21 cellular contexts compared by ENCODE assay signal in the genomic region with DNA sequence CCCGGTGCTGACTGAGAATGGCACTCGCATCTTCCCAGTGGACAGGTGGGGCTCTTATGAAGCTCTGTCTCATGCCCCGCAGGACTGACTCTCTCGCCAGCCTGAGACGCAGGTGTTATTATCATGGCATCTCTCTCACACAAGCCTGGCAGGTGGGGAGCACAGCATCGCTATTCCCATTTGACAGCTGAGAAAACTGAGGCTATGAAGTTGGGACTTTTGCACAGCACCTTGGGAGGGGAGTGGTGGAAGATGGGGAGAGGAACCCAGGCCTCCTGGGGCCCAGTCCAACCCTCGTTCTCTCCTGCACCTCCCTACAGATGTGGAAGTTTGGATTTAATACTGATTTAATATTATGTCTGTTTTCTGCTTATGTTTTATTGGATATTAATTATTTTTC. TPM values are rescaled to one million over a fixed set of nuclear protein-coding genes. Genes with fewer than 3 reads are reported as not detected.
A peak's percentile ranks its signal among the peaks of the same experiment; 100 is the strongest.
DNase-seq lines count a peak whose midpoint lies in the region; ATAC-seq, FAIRE-seq and TF ChIP-seq lines count a peak whose summit lies in the region.
"Had no signal": no experiment of that assay in that cellular context is flagged by ENCODE, and none has a peak within 500 bp of the region (broad histone marks: within the 10 kb centered on the region; RNA-seq: fewer than 3 reads in every experiment).

No MANE protein-coding gene starts in this region.

- H3K9me1 ChIP-seq in K562 (ENCODE audit: control insufficient read depth, insufficient read depth, low read length), result no peaks in the 10 kb centered on the region

- no peaks in the 10 kb centered on the region for H3K79me2 ChIP-seq in K562 (ENCODE audit: control insufficient read depth, insufficient read depth, low read length)

- in situ Hi-C loops in K562 (cut with MboI) (no loop called here), gastrocnemius medialis (cut with MboI; ENCODE audit: low sequenced_read_pairs in 4 of 4) (loop anchor here in 1 of 4 donors (25.0 kb wide), 1 partner anchor 192 kb away; no protein-coding TSS in a partner anchor)

- intact Hi-C loops in K562 (cut with micrococcal nuclease) (no loop called here), gastrocnemius medialis (cut with DNase I; ENCODE audit: low total_unique reads) (no loop called here)

- H2AFZ ChIP-seq in K562 (ENCODE audit: low read depth, low read length), result no peak overlapping the region
- H2AFZ ChIP-seq: GM23338 had no signal

- H4K20me1 ChIP-seq in K562 (replicated peaks; ENCODE audit: control insufficient read depth, insufficient read depth, low read length), result peaks cover 17% of the 10 kb centered on the region

- H3K27ac ChIP-seq in Peyer's patch, result no peak overlapping the region
- no peak overlapping the region for H3K27ac ChIP-seq in K562 (ENCODE audit: extremely low read depth, low read depth, low read length)
- H3K27ac ChIP-seq in gastrocnemius medialis, result peak overlapping the region; percentile 92 to 100 (median 93)
- no peak overlapping the region for H3K27ac ChIP-seq in foreskin keratinocyte
- H3K27ac ChIP-seq: A549 had no signal

- no peaks in the 10 kb centered on the region for H3K36me3 ChIP-seq in Peyer's patch
- no peaks in the 10 kb centered on the region for H3K36me3 ChIP-seq in K562 (ENCODE audit: control insufficient read depth, insufficient read depth, low read length)
- H3K36me3 ChIP-seq in gastrocnemius medialis, result no peaks in the 10 kb centered on the region

- H3K27me3 ChIP-seq in Peyer's patch (no peaks in the 10 kb centered on the region), K562 (ENCODE audit: control insufficient read depth in 2 of 2, insufficient read depth in 2 of 2, low read length in 2 of 2) (peaks cover 30 to 83% of the 10 kb centered on the region in 2 experiments), gastrocnemius medialis (no peaks in the 10 kb centered on the region), foreskin keratinocyte (peaks cover 88% of the 10 kb centered on the region)

- DNase-seq in Peyer's patch (peak in 2 of 3 donors; percentile 1 to 32), K562 (ENCODE audit: extremely low read depth in 1 of 4, low spot score in 3 of 4) (no peak), myocyte (ENCODE audit: low read depth) (peak; percentile 32), gastrocnemius medialis (peak in 1 of 2 donors; percentile 13), foreskin keratinocyte (no peak), hepatic stellate cell (ENCODE audit: low spot score) (no peak), HuH-7.5 (ENCODE audit: low spot score) (no peak)
- DNase-seq: CD8-positive, alpha-beta T cell; COR-L47; DMS153; DND-41; GDM1; H7 had no signal

- no peak overlapping the region for H3K9ac ChIP-seq in K562 (ENCODE audit: insufficient read depth in 1 of 2, low read depth in 2 of 2, low read length in 2 of 2)

- TF ChIP-seq RAD21 in K562 (CRISPR knock-in tag; conservative IDR thresholded peaks at IDR 0.05 in 1 of 2, IDR thresholded peaks at IDR 0.05 in 1 of 2), result no peak

- no peaks in the 10 kb centered on the region for H3K4me1 ChIP-seq in Peyer's patch
- peaks cover 0 to 7% of the 10 kb centered on the region in 2 experiments; a peak in 2 of 5 replicates for H3K4me1 ChIP-seq in K562 (replicated peaks in 1 of 2; ENCODE audit: control insufficient read depth in 2 of 2, insufficient read depth in 2 of 2, low read length in 2 of 2)
- H3K4me1 ChIP-seq in gastrocnemius medialis, result peaks cover 59 to 80% of the 10 kb centered on the region in 2 donors
- no peaks in the 10 kb centered on the region for H3K4me1 ChIP-seq in foreskin keratinocyte

- ATAC-seq in K562, result no peak
- no peak for ATAC-seq in gastrocnemius medialis
- no peak for ATAC-seq in foreskin keratinocyte
- no peak for ATAC-seq in HG02852 (IDR thresholded peaks at IDR 0.05; ENCODE audit: unreplicated experiment)
- ATAC-seq: A549; CD8-positive, alpha-beta T cell; GM23338 had no signal

- TF ChIP-seq CTCF in Peyer's patch (IDR thresholded peaks at IDR 0.05) (no peak), K562 (IDR thresholded peaks at IDR 0.05 in 2 of 3, conservative IDR thresholded peaks at IDR 0.05 in 1 of 3; ENCODE audit: insufficient read depth in 2 of 3, low read depth in 1 of 3, low read length in 3 of 3) (no peak), gastrocnemius medialis (IDR thresholded peaks at IDR 0.05 in 4 of 5, conservative IDR thresholded peaks at IDR 0.05 in 1 of 5) (no peak), foreskin keratinocyte (conservative IDR thresholded peaks at IDR 0.05) (no peak)

- TF ChIP-seq EP300 in K562 (IDR thresholded peaks at IDR 0.05; ENCODE audit: low read length), result no peak

- FAIRE-seq in K562 (lab: Jason Lieb, UNC), result no peak
- FAIRE-seq: A549, D721Med, GM12892, HTR-8/SVneo had no signal

- H3K4me3 ChIP-seq in Peyer's patch, result no peak overlapping the region
- H3K4me3 ChIP-seq in K562, result no peak overlapping the region
- H3K4me3 ChIP-seq in gastrocnemius medialis, result peak overlapping the region; percentile 52 to 63 (median 56)
- H3K4me3 ChIP-seq: A549, GM23338 had no signal

- CTCF ChIA-PET in K562 (lab: Yijun Ruan, JAX; ENCODE audit: low intra/inter-chr PET ratio), result no interaction called here

- no peak overlapping the region for H3K4me2 ChIP-seq in K562 (ENCODE audit: insufficient read depth, low read length)
- H3K4me2 ChIP-seq: A549, GM23338 had no signal

- TF ChIP-seq POLR2A in Peyer's patch (IDR thresholded peaks at IDR 0.05) (no peak), K562 (conservative IDR thresholded peaks at IDR 0.05) (no peak), gastrocnemius medialis (IDR thresholded peaks at IDR 0.05) (no peak)

- WGBS in K562 (ENCODE audit: insufficient coverage, low coverage, missing lambda C conversion rate), result 0% methylated on average over 7 of the region's 7 CpGs

- no peaks in the 10 kb centered on the region for H3K9me3 ChIP-seq in Peyer's patch
- H3K9me3 ChIP-seq in K562 (replicated peaks; ENCODE audit: control insufficient read depth, insufficient read depth, low read depth, low read length), result no peaks in the 10 kb centered on the region
- no peaks in the 10 kb centered on the region for H3K9me3 ChIP-seq in gastrocnemius medialis
- H3K9me3 ChIP-seq: A549 had no signal

- POLR2A ChIA-PET in K562 (lab: Yijun Ruan, JAX), result no interaction called here

- BruUV-seq in K562 (replicated peaks; lab: Mats Ljungman, UMichigan), result no TSS peak

TF ChIP-seq in K562, 482 proteins besides CTCF, POLR2A, EP300 and RAD21:
- TF ChIP-seq ZBTB7A (IDR thresholded peaks at IDR 0.05; ENCODE audit: borderline replicate concordance, control insufficient read depth, low read depth, low read length), result no peak
- peak; percentile 57 for TF ChIP-seq RBM25 (IDR thresholded peaks at IDR 0.05; ENCODE audit: low read depth, low read length, severe bottlenecking)

RNA-seq across cellular contexts. Expression of a gene that starts 9.0 kb away (rescaled TPM):
- total RNA-seq in Peyer's patch (not detected), K562 (2014; rRNA removed) (not detected in 2 replicates), K562 (2014; rRNA removed; fragmentation: Illumina TruSeq; extraction: Trizol) (not detected in 2 replicates), K562 (2015; rRNA removed; fragmentation: Illumina TruSeq; extraction: Trizol) (not detected in 2 replicates), K562 (2021) (not detected in 2 replicates), myocyte (not detected in 2 replicates), gastrocnemius medialis (under 1 TPM in 2 of 4 donors, not detected in 2; 0.62 to 0.85 TPM), foreskin keratinocyte (not detected in 2 replicates)
- total RNA-seq in K562 (2011; cell fraction: chromatin; rRNA removed; ENCODE audit: low replicate concordance), result not detected in 2 replicates
- total RNA-seq in K562 (2011; cell fraction: nucleolus; rRNA removed), result not detected in 2 replicates
- not detected in 2 replicates for total RNA-seq in K562 (2011; cell fraction: nucleoplasm; rRNA removed)
- polyA plus RNA-seq in K562 (2011; rRNA removed) (not detected in 2 replicates), K562 (2014; fragmentation: Illumina TruSeq; extraction: Trizol) (not detected in 2 replicates), K562 (2014; fragmentation: Nextera tagmentation; extraction: Ambion mirVana) (not detected), K562 (2014; rRNA removed) (not detected in 2 replicates), foreskin keratinocyte (not detected in 2 replicates)
- not detected in 2 replicates for polyA plus RNA-seq in K562 (2011; cell fraction: cytosol; rRNA removed)
- polyA plus RNA-seq in K562 (2011; cell fraction: nucleus; rRNA removed), result not detected in 2 replicates
- polyA plus RNA-seq in K562 (2012), result not detected in 2 replicates
- not detected in 2 replicates for polyA minus RNA-seq in K562 (2011; rRNA and poly(A)+ RNA removed)
- polyA minus RNA-seq in K562 (2011; cell fraction: cytosol; rRNA and poly(A)+ RNA removed), result not detected in 2 replicates
- not detected in 2 replicates for polyA minus RNA-seq in K562 (2011; cell fraction: nucleus; rRNA and poly(A)+ RNA removed)
- not detected for polyA plus RNA-seq in myocyte (2012)
- total RNA-seq: CD8-positive, alpha-beta T cell; H7 had no signal
- polyA plus RNA-seq: A549, BJ, CD14-positive monocyte, GM23338 had no signal

Comparison
In these comparisons a context has a peak if more than half of its experiments do, and no peak if none do; other contexts are left out.
1. DNase-seq: peak in Peyer's patch (2 of 3) and myocyte (single experiment); none in K562 (0 of 4), foreskin keratinocyte (0 of 2), hepatic stellate cell (single experiment) and HuH-7.5 (single experiment).
2. H3K27ac ChIP-seq: peak in gastrocnemius medialis (4 of 4); none in Peyer's patch (0 of 4), K562 (single experiment) and foreskin keratinocyte (single experiment).
3. H3K4me3 ChIP-seq: peak in gastrocnemius medialis (4 of 4); none in Peyer's patch (0 of 4) and K562 (single experiment).